12 cellular contexts compared by ENCODE assay signal in genomic region chr5:138869763-138870500, GRCh38. TPM values are rescaled to one million over a fixed set of nuclear protein-coding genes. Genes with fewer than 3 reads are reported as not detected.
A peak's percentile ranks its signal among the peaks of the same experiment; 100 is the strongest.
DNase-seq lines count a peak whose midpoint lies in the region; ATAC-seq and TF ChIP-seq lines count a peak whose summit lies in the region.
"Had no signal": no experiment of that assay in that cellular context is flagged by ENCODE, and none has a peak within 500 bp of the region (broad histone marks: within the 10 kb centered on the region; RNA-seq: fewer than 3 reads in every experiment).

No MANE protein-coding gene starts in this region.

- H4K91ac ChIP-seq in mesenchymal stem cell (ENCODE audit: low read length): no peak overlapping the region

- no peak overlapping the region for H2BK12ac ChIP-seq in mesenchymal stem cell (ENCODE audit: low read length in 2 of 2)

- TF ChIP-seq CTCF in BE2C (IDR thresholded peaks at IDR 0.05; ENCODE audit: low read depth, low read length): no peak

- H2AK5ac ChIP-seq in mesenchymal stem cell (ENCODE audit: low read length, severe bottlenecking): peak overlapping the region; percentile 61

- H3K4me1 ChIP-seq in BE2C: peaks cover 4% of the 10 kb centered on the region
- peaks cover 64% of the 10 kb centered on the region for H3K4me1 ChIP-seq in HUES64 (ENCODE audit: insufficient read depth, low read length)
- peaks cover 12% of the 10 kb centered on the region for H3K4me1 ChIP-seq in mesenchymal stem cell (ENCODE audit: control insufficient read depth, insufficient read depth, low read depth, low read length)

- H3K27ac ChIP-seq in HUES64 (ENCODE audit: low read depth, low read length) (peak overlapping the region; percentile 33; the same call in 1 of the 2 replicates), caudate nucleus (ENCODE audit: low read depth, low read length) (peak overlapping the region; percentile 83), mesenchymal stem cell (ENCODE audit: low read length, poor library complexity, severe bottlenecking) (peak overlapping the region; percentile 75)
- H3K27ac ChIP-seq: left ventricle myocardium inferior, sigmoid colon had no signal

- H3K9me3 ChIP-seq in BE2C: no peaks in the 10 kb centered on the region
- no peaks in the 10 kb centered on the region for H3K9me3 ChIP-seq in HUES64 (ENCODE audit: insufficient read depth, low read depth, low read length)
- H3K9me3 ChIP-seq in mesenchymal stem cell (ENCODE audit: control insufficient read depth, low read length): no peaks in the 10 kb centered on the region
- H3K9me3 ChIP-seq: left ventricle myocardium inferior, sigmoid colon had no signal

- H3K9ac ChIP-seq in HUES64 (ENCODE audit: low read depth, low read length) (no peak overlapping the region), mesenchymal stem cell (ENCODE audit: low read length) (peak overlapping the region; percentile 64)

- no peak overlapping the region for H3K18ac ChIP-seq in mesenchymal stem cell (ENCODE audit: low read depth in 1 of 2, low read length in 2 of 2)

- no peak overlapping the region for H4K8ac ChIP-seq in mesenchymal stem cell (ENCODE audit: low read length)

- no peak overlapping the region for H2BK120ac ChIP-seq in mesenchymal stem cell (ENCODE audit: low read depth, low read length)

- peaks cover 12% of the 10 kb centered on the region for H3K79me1 ChIP-seq in mesenchymal stem cell (replicated peaks; ENCODE audit: low read length, poor library complexity, severe bottlenecking)

- 0 out of 2 replicates have a peak, but pooled peaks cover 3% of the 10 kb centered on the region for H3K36me3 ChIP-seq in BE2C
- no peaks in the 10 kb centered on the region for H3K36me3 ChIP-seq in HUES64 (ENCODE audit: insufficient read depth, low read length)
- H3K36me3 ChIP-seq in mesenchymal stem cell (ENCODE audit: control insufficient read depth in 1 of 2, insufficient read depth in 2 of 2, low read depth in 1 of 2, low read length in 2 of 2): peaks cover 2 to 5% of the 10 kb centered on the region in 2 experiments
- H3K36me3 ChIP-seq: left ventricle myocardium inferior, sigmoid colon had no signal

- H3K23ac ChIP-seq in mesenchymal stem cell (ENCODE audit: low read length in 2 of 2): no peak overlapping the region

- H3K4ac ChIP-seq in mesenchymal stem cell (ENCODE audit: low read depth in 1 of 2, low read length in 2 of 2): no peak overlapping the region

- no peak overlapping the region for H3K14ac ChIP-seq in mesenchymal stem cell (ENCODE audit: low read length in 2 of 2)

- H3K4me3 ChIP-seq in BE2C (ENCODE audit: low read depth, low read length) (peak overlapping the region; percentile 75), HUES64 (ENCODE audit: low read length) (no peak overlapping the region), mesenchymal stem cell (ENCODE audit: insufficient read depth in 1 of 2, low read depth in 1 of 2, low read length in 2 of 2) (no peak overlapping the region)
- H3K4me3 ChIP-seq: left ventricle myocardium inferior, sigmoid colon had no signal

- H2AFZ ChIP-seq in mesenchymal stem cell (ENCODE audit: low read depth, low read length): no peak overlapping the region

- H2BK15ac ChIP-seq in mesenchymal stem cell (ENCODE audit: low read depth, poor library complexity, severe bottlenecking): no peak overlapping the region

- DNase-seq in BE2C: no peak
- DNase-seq in caudate nucleus (lab: John Stamatoyannopoulos, UW): peak in 2 of 61 donors; percentile 30 to 57
- peak; percentile 52 for DNase-seq in mesenchymal stem cell
- no peak for DNase-seq in DMS153 (lab: John Stamatoyannopoulos, UW)
- DNase-seq in germinal center (ENCODE audit: low spot score): no peak
- DNase-seq in NCI-H128 (lab: John Stamatoyannopoulos, UW; ENCODE audit: unreplicated experiment): no peak
- DNase-seq: left ventricle myocardium inferior; MV-4-11; sigmoid colon; stimulated activated CD8-positive, alpha-beta memory T cell treated with anti-CD3 and anti-CD28 coated beads, Interleukin-4, amount 100 ng/mL, for 48 hours had no signal

- no peak overlapping the region for H2BK5ac ChIP-seq in mesenchymal stem cell (ENCODE audit: low read depth, low read length, poor library complexity, severe bottlenecking)

- H3K27me3 ChIP-seq in BE2C: no peaks in the 10 kb centered on the region
- no peaks in the 10 kb centered on the region for H3K27me3 ChIP-seq in HUES64 (ENCODE audit: insufficient read depth, low read length)
- no peaks in the 10 kb centered on the region for H3K27me3 ChIP-seq in mesenchymal stem cell (ENCODE audit: control insufficient read depth in 1 of 2, insufficient read depth in 1 of 2, low read length in 2 of 2)
- H3K27me3 ChIP-seq: sigmoid colon had no signal

- H3K4me2 ChIP-seq in mesenchymal stem cell (ENCODE audit: low read length, poor library complexity, severe bottlenecking): no peak overlapping the region

- 90% methylated on average over 5 of the region's 5 CpGs for WGBS in HUES64
- 92% methylated on average over 1 of the region's 5 CpGs for WGBS in mesenchymal stem cell

- ATAC-seq in GM21367 (IDR thresholded peaks at IDR 0.05; ENCODE audit: unreplicated experiment): no peak

RNA-seq across cellular contexts. Expression of gene LRRTM2, which starts 5.2 kb away (rescaled TPM):
- polyA plus RNA-seq in BE2C (2012; ENCODE audit: insufficient read depth, insufficient read length, low read depth): 2.3 TPM
- 0.15 TPM for polyA plus RNA-seq in HUES64 (2013, experiment 1 of 2)
- polyA plus RNA-seq in HUES64 (2013, experiment 2 of 2): 0.32 TPM
- polyA plus RNA-seq in mesenchymal stem cell (2013, experiment 1 of 2): 0.86 TPM
- polyA plus RNA-seq in mesenchymal stem cell (2013, experiment 2 of 2): 1.2 TPM

Comparison
In these comparisons a context has a peak if more than half of its experiments do, and no peak if none do; other contexts are left out.
1. H3K27ac ChIP-seq: peak in every context shown above with its lines; median percentile 83 in caudate nucleus; 75 in mesenchymal stem cell; 33 in HUES64.